13 cellular contexts compared by ENCODE assay signal in genomic region chr5:114830114-114830513, GRCh38.
A peak's percentile ranks its signal among the peaks of the same experiment; 100 is the strongest.
DNase-seq lines count a peak whose midpoint lies in the region; ATAC-seq and TF ChIP-seq lines count a peak whose summit lies in the region.
"Had no signal": no experiment of that assay in that cellular context is flagged by ENCODE, and none has a peak within 500 bp of the region (broad histone marks: within the 10 kb centered on the region; RNA-seq: fewer than 3 reads in every experiment).

No MANE protein-coding gene starts in this region.

- TF ChIP-seq CTCF in GM23338 (conservative IDR thresholded peaks at IDR 0.05; ENCODE audit: low read depth in 2 of 2) (no peak), neural progenitor cell (IDR thresholded peaks at IDR 0.05) (no peak)

- H4K20me1 ChIP-seq in GM23338 (replicated peaks; ENCODE audit: insufficient read depth) (no peaks in the 10 kb centered on the region), neural progenitor cell (ENCODE audit: low read depth) (no peaks in the 10 kb centered on the region)

- H3K36me3 Mint-ChIP-seq in GM23338 (ENCODE audit: low read depth) = peaks cover 9% of the 10 kb centered on the region; the same call in 1 of the 3 replicates
- no peaks in the 10 kb centered on the region for H3K36me3 Mint-ChIP-seq in neural progenitor cell
- H3K36me3 Mint-ChIP-seq in stimulated activated memory B cell treated with anti-CD40 and anti-IgM and Interleukin-4, amounts not matched to agents 10 μg/mL and 1 μg/mL and 100 μg/mL, for 72 hours = peaks cover 6% of the 10 kb centered on the region
- H3K36me3 Mint-ChIP-seq: CD4-positive, alpha-beta memory T cell; IgD-negative memory B cell had no signal

- no peak for ATAC-seq in GM23338
- peak; percentile 45 for ATAC-seq in stimulated activated memory B cell treated with anti-CD40 and anti-IgM and Interleukin-4, amounts not matched to agents 10 μg/mL and 1 μg/mL and 100 μg/mL, for 72 hours
- ATAC-seq in GM21447 (IDR thresholded peaks at IDR 0.05; ENCODE audit: unreplicated experiment) = no peak

- H3K9me3 Mint-ChIP-seq in GM23338 = peaks cover 12% of the 10 kb centered on the region
- peaks cover 10% of the 10 kb centered on the region for H3K9me3 Mint-ChIP-seq in neural progenitor cell
- H3K9me3 Mint-ChIP-seq in stimulated activated memory B cell treated with anti-CD40 and anti-IgM and Interleukin-4, amounts not matched to agents 10 μg/mL and 1 μg/mL and 100 μg/mL, for 72 hours = peaks cover 4% of the 10 kb centered on the region

- no peaks in the 10 kb centered on the region for H3K36me3 ChIP-seq in GM23338 (ENCODE audit: insufficient read depth)
- no peaks in the 10 kb centered on the region for H3K36me3 ChIP-seq in neural progenitor cell
- H3K36me3 ChIP-seq: BE2C had no signal

- H3K79me2 ChIP-seq in GM23338 (replicated peaks; ENCODE audit: insufficient read depth) = no peaks in the 10 kb centered on the region
- no peaks in the 10 kb centered on the region for H3K79me2 ChIP-seq in neural progenitor cell (ENCODE audit: low read depth)

- H3K4me1 Mint-ChIP-seq in GM23338 (peaks cover 12% of the 10 kb centered on the region), neural progenitor cell (peaks cover 7% of the 10 kb centered on the region)
- H3K4me1 Mint-ChIP-seq in stimulated activated memory B cell treated with anti-CD40 and anti-IgM and Interleukin-4, amounts not matched to agents 10 μg/mL and 1 μg/mL and 100 μg/mL, for 72 hours = peaks cover 19% of the 10 kb centered on the region
- H3K4me1 Mint-ChIP-seq: CD4-positive, alpha-beta memory T cell had no signal

- H3K4me3 Mint-ChIP-seq in GM23338 = no peak overlapping the region
- no peak overlapping the region for H3K4me3 Mint-ChIP-seq in neural progenitor cell
- H3K4me3 Mint-ChIP-seq in stimulated activated memory B cell treated with anti-CD40 and anti-IgM and Interleukin-4, amounts not matched to agents 10 μg/mL and 1 μg/mL and 100 μg/mL, for 72 hours = no peak overlapping the region
- H3K4me3 Mint-ChIP-seq: CD4-positive, alpha-beta memory T cell had no signal

- H3K27me3 ChIP-seq in GM23338 (ENCODE audit: insufficient read depth) (no peaks in the 10 kb centered on the region), neural progenitor cell (no peaks in the 10 kb centered on the region)
- H3K27me3 ChIP-seq: BE2C had no signal

- H3K9me3 ChIP-seq in neural progenitor cell (ENCODE audit: low read depth) = no peaks in the 10 kb centered on the region
- H3K9me3 ChIP-seq: BE2C had no signal

- H3K27ac ChIP-seq in GM23338 (ENCODE audit: low read depth) (no peak overlapping the region), neural progenitor cell (no peak overlapping the region)
- H3K27ac ChIP-seq: C4-2B had no signal

- DNase-seq in GM23338 (ENCODE audit: low spot score) (peak; percentile 4), SW480 (ENCODE audit: low spot score) (peak; percentile 37), neural progenitor cell (ENCODE audit: low spot score) (peak; percentile 57), NCI-H69 (lab: John Stamatoyannopoulos, UW) (no peak)
- no peak for DNase-seq in activated CD8-positive, alpha-beta memory T cell treated with anti-CD3 and anti-CD28 coated beads, Interleukin-2, amount 50 U/mL, for 48 hours
- DNase-seq: BE2C; CD4-positive, alpha-beta memory T cell; DMS153; GF-D8 had no signal

- no peak overlapping the region for H3K4me2 ChIP-seq in GM23338
- no peak overlapping the region for H3K4me2 ChIP-seq in neural progenitor cell

- H3F3A ChIP-seq in GM23338 (replicated peaks; ENCODE audit: low read depth) (no peaks in the 10 kb centered on the region), neural progenitor cell (ENCODE audit: low read depth) (no peaks in the 10 kb centered on the region)

- peak overlapping the region; percentile 61 for H3K27ac Mint-ChIP-seq in GM23338
- H3K27ac Mint-ChIP-seq in neural progenitor cell = peak overlapping the region; percentile 47
- no peak overlapping the region for H3K27ac Mint-ChIP-seq in stimulated activated memory B cell treated with anti-CD40 and anti-IgM and Interleukin-4, amounts not matched to agents 10 μg/mL and 1 μg/mL and 100 μg/mL, for 72 hours
- H3K27ac Mint-ChIP-seq: CD4-positive, alpha-beta memory T cell; IgD-negative memory B cell had no signal

- H2AFZ ChIP-seq in GM23338 (peak overlapping the region; percentile 64), neural progenitor cell (replicated peaks) (no peak overlapping the region)

- H3K9me2 ChIP-seq in GM23338 (ENCODE audit: insufficient read depth) = no peaks in the 10 kb centered on the region

- no peak overlapping the region for H3K9ac ChIP-seq in neural progenitor cell

- H3K4me3 ChIP-seq in GM23338 (no peak overlapping the region), neural progenitor cell (no peak overlapping the region)

- H3K27me3 Mint-ChIP-seq in GM23338 (ENCODE audit: insufficient read depth, low read depth, poor library complexity) (peaks cover 1% of the 10 kb centered on the region), neural progenitor cell (ENCODE audit: insufficient read depth, low read depth) (no peaks in the 10 kb centered on the region)
- H3K27me3 Mint-ChIP-seq in stimulated activated memory B cell treated with anti-CD40 and anti-IgM and Interleukin-4, amounts not matched to agents 10 μg/mL and 1 μg/mL and 100 μg/mL, for 72 hours = no peaks in the 10 kb centered on the region
- H3K27me3 Mint-ChIP-seq: CD4-positive, alpha-beta memory T cell; IgD-negative memory B cell had no signal

- peaks cover 5% of the 10 kb centered on the region; the same call in 1 of the 2 replicates for H3K4me1 ChIP-seq in GM23338 (ENCODE audit: insufficient read depth)
- H3K4me1 ChIP-seq in neural progenitor cell = no peaks in the 10 kb centered on the region
- H3K4me1 ChIP-seq: BE2C had no signal

TF ChIP-seq in GM23338, 12 proteins besides CTCF, POLR2A, EP300 and RAD21 (continues in another document):
- TF ChIP-seq POLR2AphosphoS5 (IDR thresholded peaks at IDR 0.05; ENCODE audit: low read depth) = no peak
- TF ChIP-seq CREB1 (CRISPR knock-in tag; IDR thresholded peaks at IDR 0.05; ENCODE audit: low read depth) = no peak
- TF ChIP-seq ZNF331 (CRISPR knock-in tag; IDR thresholded peaks at IDR 0.05; ENCODE audit: low read depth) = no peak
- no peak for TF ChIP-seq EZH2 (IDR thresholded peaks at IDR 0.05; ENCODE audit: low read depth, unreplicated experiment)
- no peak for TF ChIP-seq EZH2phosphoT487 (IDR thresholded peaks at IDR 0.05; ENCODE audit: unreplicated experiment)
- no peak for TF ChIP-seq NANOG (IDR thresholded peaks at IDR 0.05; ENCODE audit: borderline replicate concordance)
- TF ChIP-seq JUNB (IDR thresholded peaks at IDR 0.05; ENCODE audit: unreplicated experiment) = no peak
- TF ChIP-seq STAT1 (IDR thresholded peaks at IDR 0.05; ENCODE audit: unreplicated experiment) = no peak

Comparison
In these comparisons a context has a peak if more than half of its experiments do, and no peak if none do; other contexts are left out.
1. DNase-seq: peak in GM23338 (single experiment), SW480 (single experiment) and neural progenitor cell (single experiment); none in activated CD8-positive, alpha-beta memory T cell treated with anti-CD3 and anti-CD28 coated beads, Interleukin-2, amount 50 U/mL, for 48 hours (single experiment) and NCI-H69 (single experiment).